Comparison of ENCODE assay signal across 27 cellular contexts in the genomic region with DNA sequence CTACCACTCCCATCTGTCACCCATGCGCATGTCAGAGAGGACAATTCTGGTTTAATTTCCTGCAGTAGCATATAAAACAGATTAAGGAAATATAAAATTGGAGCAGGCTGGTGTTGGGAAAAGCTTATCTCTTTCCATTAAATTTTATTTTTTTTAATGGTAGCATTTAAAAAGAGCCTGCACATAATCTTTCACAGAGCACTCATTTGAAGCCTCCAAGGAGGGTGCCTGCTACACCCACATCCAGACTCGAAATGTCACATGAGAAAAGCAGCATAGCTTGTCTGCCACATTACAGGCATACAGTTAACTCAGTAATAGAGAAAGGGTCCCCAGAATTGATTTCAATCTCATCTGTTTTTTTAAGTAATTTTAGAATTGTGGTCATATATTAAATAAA.
"Had no signal": no experiment of that assay in that cellular context is flagged by ENCODE, and none has a peak within 500 bp of the region (broad histone marks: within the 10 kb centered on the region; RNA-seq: fewer than 3 reads in every experiment).

No MANE protein-coding gene starts in this region.

- ATAC-seq: activated naive CD4-positive, alpha-beta T cell treated with anti-CD3 and anti-CD28 coated beads, Interleukin-2, amount 50 U/mL, for 72 hours; activated T-cell treated with anti-CD3 and anti-CD28 coated beads, Interleukin-2, amount 50 U/mL, for 72 hours had no signal

- H3K27me3 ChIP-seq: ascending aorta, breast epithelium, cardiac muscle cell, colonic mucosa had no signal

- H3K36me3 ChIP-seq: breast epithelium, cardiac muscle cell, colonic mucosa had no signal

- H3K27ac ChIP-seq: ascending aorta, breast epithelium, cardiac muscle cell, colonic mucosa, epithelial cell of prostate had no signal

- FAIRE-seq: endometrium, endothelial cell of umbilical vein, frontal cortex had no signal

- DNase-seq: activated CD4-positive, alpha-beta memory T cell treated with anti-CD3 and anti-CD28 coated beads, Interleukin-2, amount 10 ng/mL, durations not matched to agents 7 days and 5 days; activated CD4-positive, alpha-beta T cell treated with anti-CD3 and anti-CD28 coated beads for 1 hour; activated CD4-positive, alpha-beta T cell treated with anti-CD3 and anti-CD28 coated beads for 4 hours; activated CD4-positive, alpha-beta T cell treated with anti-CD3 and anti-CD28 coated beads, Interleukin-2, amount 10 ng/mL, durations not matched to agents 7 days and 5 days; activated CD4-positive, alpha-beta T cell treated with anti-CD3 and anti-CD28 coated beads, Interleukin-2, amount 50 U/mL, for 4 hours; activated CD8-positive, alpha-beta memory T cell treated with anti-CD3 and anti-CD28 coated beads, Interleukin-2, amount 50 U/mL, for 48 hours; activated gamma-delta T cell; activated naive CD4-positive, alpha-beta T cell; activated naive CD4-positive, alpha-beta T cell treated with anti-CD3 and anti-CD28 coated beads, Interleukin-2, amount 10 ng/mL, durations not matched to agents 7 days and 5 days; activated naive CD8-positive, alpha-beta T cell treated with anti-CD3 and anti-CD28 coated beads, Interleukin-2, amount 10 ng/mL, durations not matched to agents 7 days and 5 days; activated T-cell treated with anti-CD3 and anti-CD28 coated beads for 4 hours; activated T-cell treated with anti-CD3 and anti-CD28 coated beads, Interleukin-2, amount 50 U/mL, for 24 hours; activated T-cell treated with anti-CD3 and anti-CD28 coated beads, Interleukin-2, amount 50 U/mL, for 72 hours; central memory CD4-positive, alpha-beta T cell; cerebellar nuclear complex; colonic mucosa; effector CD8-positive, alpha-beta T cell; foreskin fibroblast; T-helper 2 cell had no signal

- H3K9me3 ChIP-seq: colonic mucosa had no signal

- H3K4me3 ChIP-seq: ascending aorta, breast epithelium, cardiac muscle cell, colonic mucosa had no signal

- H3K4me1 ChIP-seq: ascending aorta, breast epithelium, colonic mucosa had no signal
